ENCODE assay signal across 23 cellular contexts in the genomic region with DNA sequence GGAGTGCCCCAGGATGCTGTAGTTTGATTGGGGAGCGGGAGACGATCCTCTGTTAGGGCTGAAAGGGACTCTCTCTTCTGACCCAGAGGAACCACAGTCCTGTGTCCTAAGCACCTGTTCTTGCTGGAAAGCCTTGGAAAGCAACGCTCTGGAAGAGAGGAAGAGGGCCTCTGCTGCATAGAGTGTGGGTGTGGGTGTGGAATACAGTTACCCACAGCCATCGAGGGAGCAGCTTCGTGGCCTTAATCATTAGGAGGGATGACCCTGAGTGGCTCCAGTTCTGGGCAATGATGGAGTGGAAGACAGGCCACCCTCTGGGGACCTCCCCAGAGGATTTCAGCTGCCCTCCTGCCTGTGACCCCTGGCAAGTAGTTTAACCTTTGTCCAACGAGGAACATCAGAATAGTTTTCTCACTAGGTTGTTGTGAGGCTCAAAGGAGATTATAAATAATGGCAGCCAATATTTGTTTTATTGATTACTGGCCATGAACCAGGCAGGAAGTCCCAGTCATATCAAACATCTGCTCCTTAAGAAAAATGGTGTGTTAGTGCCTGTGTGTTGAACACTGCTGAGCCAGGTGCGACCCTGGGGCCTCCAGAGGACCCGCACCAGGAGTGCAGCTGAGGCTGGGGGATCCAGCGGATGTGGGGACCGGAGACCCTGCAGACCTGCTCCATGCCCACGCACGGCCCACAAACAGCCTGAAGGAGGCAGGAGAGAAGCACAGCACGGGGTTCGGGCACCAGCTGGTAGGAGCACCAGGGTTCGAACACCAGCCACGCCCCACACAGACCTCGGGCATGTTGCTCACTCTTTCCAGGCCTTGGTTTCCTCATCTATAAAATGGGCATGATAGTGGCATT.
"Had no signal": no experiment of that assay in that cellular context is flagged by ENCODE, and none has a peak within 500 bp of the region (broad histone marks: within the 10 kb centered on the region; RNA-seq: fewer than 3 reads in every experiment).

No MANE protein-coding gene starts in this region.

- H3K79me2 ChIP-seq: parathyroid adenoma had no signal

- H3K27ac ChIP-seq: adrenal gland, esophagus muscularis mucosa, gastroesophageal sphincter, heart left ventricle, left ventricle myocardium inferior, parathyroid adenoma, thyroid gland had no signal

- DNase-seq: activated CD4-positive, alpha-beta T cell treated with anti-CD3 and anti-CD28 coated beads, Interleukin-2, amount 50 U/mL, for 1 hour; activated CD4-positive, CD25-positive, alpha-beta regulatory T cell treated with anti-CD3 and anti-CD28 coated beads, Interleukin-2, amount 50 U/mL, for 72 hours; activated gamma-delta T cell; activated T-cell treated with anti-CD3 and anti-CD28 coated beads, Interleukin-2, amount 50 U/mL, for 72 hours; adrenal gland; cerebellar nuclear complex; cortex of kidney; heart left ventricle; left ventricle myocardium inferior; mammary epithelial cell; midbrain; naive B cell; stimulated activated CD4-positive, alpha-beta T cell treated with anti-CD3 and anti-CD28 coated beads, Interleukin-12 subunit alpha, Interleukin-12 subunit beta, amount 100 ng/mL, for 4 hours; stimulated activated CD4-positive, alpha-beta T cell treated with anti-CD3 and anti-CD28 coated beads, Interleukin-1b, Interleukin-23, amount 100 ng/mL, for 48 hours; stimulated activated naive CD4-positive, alpha-beta T cell treated with Interleukin-2 at 50 U/mL for 16 hours; T-cell; T1000; thyroid gland had no signal

- H3K9ac ChIP-seq: parathyroid adenoma had no signal

- H3K27me3 ChIP-seq: adrenal gland, thyroid gland had no signal

- ATAC-seq: activated T-cell treated with anti-CD3 and anti-CD28 coated beads, Interleukin-2, amount 50 U/mL, for 72 hours; gastroesophageal sphincter; heart left ventricle; T-cell had no signal

- H3K36me3 ChIP-seq: adrenal gland, esophagus muscularis mucosa, gastroesophageal sphincter, heart left ventricle, left ventricle myocardium inferior, thyroid gland had no signal

- FAIRE-seq: astrocyte, bronchial epithelial cell had no signal

- H3K4me3 ChIP-seq: adrenal gland, esophagus muscularis mucosa, gastroesophageal sphincter, heart left ventricle, left ventricle myocardium inferior, thyroid gland had no signal

- H3K9me3 ChIP-seq: adrenal gland, esophagus muscularis mucosa, gastroesophageal sphincter, heart left ventricle, left ventricle myocardium inferior, thyroid gland had no signal

- H3K4me1 ChIP-seq: adrenal gland, esophagus muscularis mucosa, gastroesophageal sphincter, heart left ventricle, left ventricle myocardium inferior, parathyroid adenoma, thyroid gland had no signal

- H2AFZ ChIP-seq: parathyroid adenoma had no signal
